In the genomic region with DNA sequence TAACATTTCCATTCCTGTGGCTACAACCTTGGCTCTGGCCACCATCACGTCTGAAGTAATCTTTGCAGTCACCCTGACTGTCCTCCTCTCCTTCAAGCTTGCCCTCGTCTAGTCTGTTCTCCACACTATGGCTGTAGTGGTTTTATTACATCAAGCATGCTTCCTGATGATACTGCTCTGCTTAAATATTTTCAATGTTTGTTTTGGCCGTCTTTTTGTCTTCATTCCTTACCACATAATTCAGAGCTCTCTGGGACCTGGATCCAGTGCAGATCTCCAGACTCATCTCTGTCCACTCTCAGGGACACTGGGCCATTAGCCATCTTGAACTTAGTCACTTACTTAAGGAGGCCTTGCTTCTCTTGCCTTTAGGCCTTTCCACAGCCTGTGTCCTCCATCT, we compare ENCODE assay signal across 26 cellular contexts. TPM values are rescaled to one million over a fixed set of nuclear protein-coding genes. Genes with fewer than 3 reads are reported as not detected.
A peak's percentile ranks its signal among the peaks of the same experiment; 100 is the strongest.
DNase-seq lines count a peak whose midpoint lies in the region; ATAC-seq, FAIRE-seq and TF ChIP-seq lines count a peak whose summit lies in the region.
"Had no signal": no experiment of that assay in that cellular context is flagged by ENCODE, and none has a peak within 500 bp of the region (broad histone marks: within the 10 kb centered on the region; RNA-seq: fewer than 3 reads in every experiment).

No MANE protein-coding gene starts in this region.

- CTCF ChIA-PET in activated naive CD4-positive, alpha-beta T cell treated with anti-CD3 and anti-CD28 coated beads, Interleukin-2, amount 10 ng/mL, durations not matched to agents 7 days and 5 days (lab: Charles Lee), result no interaction called here

- no peak for TF ChIP-seq CTCF in astrocyte (IDR thresholded peaks at IDR 0.05; ENCODE audit: insufficient read depth, low read depth, low read length)

- no peaks in the 10 kb centered on the region for H3K79me2 ChIP-seq in astrocyte (ENCODE audit: insufficient read depth, low read length)
- H3K79me2 ChIP-seq: parathyroid adenoma had no signal

- no peak overlapping the region for H3K9ac ChIP-seq in astrocyte (ENCODE audit: low read length)
- H3K9ac ChIP-seq: parathyroid adenoma had no signal

- H3K36me3 ChIP-seq in astrocyte (ENCODE audit: insufficient read depth, low read length), result no peaks in the 10 kb centered on the region
- H3K36me3 ChIP-seq: colonic mucosa, suprapubic skin, uterus had no signal

- H3K27me3 ChIP-seq in astrocyte (ENCODE audit: insufficient read depth, low read length), result no peaks in the 10 kb centered on the region
- H3K27me3 ChIP-seq: colonic mucosa, suprapubic skin, uterus had no signal

- ATAC-seq in HG03354 (IDR thresholded peaks at IDR 0.05; ENCODE audit: poor library complexity, severe bottlenecking, unreplicated experiment), result no peak
- ATAC-seq: natural killer cell treated with Interleukin-12 subunit alpha and Interleukin-12 subunit beta and Interleukin-15 and Interleukin-18, amount 100 ng/mL, for 72 hours; stimulated activated effector memory CD8-positive, alpha-beta T cell treated with anti-CD3 and anti-CD28 coated beads, Interleukin-12 subunit alpha, Interleukin-12 subunit beta, amount 100 ng/mL, for 72 hours had no signal

- DNase-seq in GM04503 (ENCODE audit: low read depth) (peak; percentile 52), astrocyte (ENCODE audit: low read depth) (peak; percentile 53), fibroblast of peridontal ligament (ENCODE audit: extremely low read depth) (peak; percentile 31), stromal cell of bone marrow (ENCODE audit: low read depth) (peak; percentile 54), ecto neural progenitor cell (ENCODE audit: low spot score) (no peak)
- no peak for DNase-seq in activated naive CD4-positive, alpha-beta T cell treated with anti-CD3 and anti-CD28 coated beads, Interleukin-2, amount 10 ng/mL, durations not matched to agents 7 days and 5 days
- DNase-seq: activated CD4-positive, alpha-beta T cell treated with anti-CD3 and anti-CD28 coated beads for 48 hours; colonic mucosa; DMS79 treated with DMSO at 0.1 percent for 48 hours; foreskin melanocyte; hippocampal formation; NCI-H526 treated with DMSO at 0.1 percent for 48 hours; stimulated activated CD4-positive, alpha-beta T cell treated with anti-CD3 and anti-CD28 coated beads, Interleukin-2, amount 100 ng/mL, for 24 hours; T-helper 2 cell; uterus had no signal

- H3K9me3 ChIP-seq in astrocyte (ENCODE audit: insufficient read depth, low read depth, low read length), result no peaks in the 10 kb centered on the region
- H3K9me3 ChIP-seq: colonic mucosa, suprapubic skin, uterus had no signal

- H3K9me3 Mint-ChIP-seq in astrocyte (ENCODE audit: unreplicated experiment), result peaks cover 4% of the 10 kb centered on the region
- H3K9me3 Mint-ChIP-seq in activated naive CD4-positive, alpha-beta T cell treated with anti-CD3 and anti-CD28 coated beads, Interleukin-2, amount 10 ng/mL, durations not matched to agents 7 days and 5 days, result no peaks in the 10 kb centered on the region
- H3K9me3 Mint-ChIP-seq: activated T-helper 1 cell treated with anti-CD3 and anti-CD28 coated beads, Interleukin-12 subunit alpha, Interleukin-12 subunit beta, Interleukin-2, Interleukin-4 antibody, amounts not matched to agents 30 ng/mL and 10 ng/mL and 1 ng/mL, durations not matched to agents 14 hours and 24 hours and 36 hours had no signal

- no peaks in the 10 kb centered on the region for H3K4me1 Mint-ChIP-seq in astrocyte (ENCODE audit: low read depth, unreplicated experiment)
- no peaks in the 10 kb centered on the region for H3K4me1 Mint-ChIP-seq in activated naive CD4-positive, alpha-beta T cell treated with anti-CD3 and anti-CD28 coated beads, Interleukin-2, amount 10 ng/mL, durations not matched to agents 7 days and 5 days
- H3K4me1 Mint-ChIP-seq: B cell; stimulated activated effector memory CD8-positive, alpha-beta T cell treated with anti-CD3 and anti-CD28 coated beads, Interleukin-12 subunit alpha, Interleukin-12 subunit beta, amount 100 ng/mL, for 72 hours had no signal

- FAIRE-seq in astrocyte (lab: Jason Lieb, UNC), result no peak
- FAIRE-seq: endometrium, H1 had no signal

- H3K4me1 ChIP-seq in astrocyte (ENCODE audit: insufficient read depth, low read length), result no peaks in the 10 kb centered on the region
- H3K4me1 ChIP-seq: colonic mucosa, parathyroid adenoma, suprapubic skin, uterus had no signal

- no peak overlapping the region for H3K4me3 ChIP-seq in astrocyte (ENCODE audit: insufficient read depth, low read depth, low read length)
- H3K4me3 ChIP-seq: colonic mucosa, suprapubic skin, uterus had no signal

- H4K20me1 ChIP-seq in astrocyte (ENCODE audit: insufficient read depth, low read length), result no peaks in the 10 kb centered on the region

- no peak overlapping the region for H3K27ac ChIP-seq in astrocyte (ENCODE audit: low read depth, low read length)
- H3K27ac ChIP-seq: colonic mucosa, parathyroid adenoma, suprapubic skin, uterus had no signal

- no peak overlapping the region for H2AFZ ChIP-seq in astrocyte (ENCODE audit: low read depth, low read length)
- H2AFZ ChIP-seq: parathyroid adenoma had no signal

- peaks cover 4% of the 10 kb centered on the region for H3K27me3 Mint-ChIP-seq in astrocyte (ENCODE audit: low read depth, unreplicated experiment)
- H3K27me3 Mint-ChIP-seq in activated naive CD4-positive, alpha-beta T cell treated with anti-CD3 and anti-CD28 coated beads, Interleukin-2, amount 10 ng/mL, durations not matched to agents 7 days and 5 days, result no peaks in the 10 kb centered on the region
- H3K27me3 Mint-ChIP-seq: activated naive CD8-positive, alpha-beta T cell; natural killer cell treated with Interleukin-12 subunit alpha and Interleukin-12 subunit beta and Interleukin-15 and Interleukin-18, amount 100 ng/mL, for 72 hours had no signal

- H3K36me3 Mint-ChIP-seq in astrocyte (ENCODE audit: low read depth, unreplicated experiment), result no peaks in the 10 kb centered on the region
- no peaks in the 10 kb centered on the region for H3K36me3 Mint-ChIP-seq in activated naive CD4-positive, alpha-beta T cell treated with anti-CD3 and anti-CD28 coated beads, Interleukin-2, amount 10 ng/mL, durations not matched to agents 7 days and 5 days
- H3K36me3 Mint-ChIP-seq: natural killer cell treated with Interleukin-12 subunit alpha and Interleukin-12 subunit beta and Interleukin-15 and Interleukin-18, amount 100 ng/mL, for 72 hours; stimulated activated effector memory CD8-positive, alpha-beta T cell treated with anti-CD3 and anti-CD28 coated beads, Interleukin-12 subunit alpha, Interleukin-12 subunit beta, amount 100 ng/mL, for 72 hours had no signal

- no peak overlapping the region for H3K27ac Mint-ChIP-seq in astrocyte (ENCODE audit: unreplicated experiment)
- no peak overlapping the region for H3K27ac Mint-ChIP-seq in activated naive CD4-positive, alpha-beta T cell treated with anti-CD3 and anti-CD28 coated beads, Interleukin-2, amount 10 ng/mL, durations not matched to agents 7 days and 5 days
- H3K27ac Mint-ChIP-seq: activated naive CD8-positive, alpha-beta T cell; activated T-helper 1 cell treated with anti-CD3 and anti-CD28 coated beads, Interleukin-12 subunit alpha, Interleukin-12 subunit beta, Interleukin-2, Interleukin-4 antibody, amounts not matched to agents 30 ng/mL and 10 ng/mL and 1 ng/mL, durations not matched to agents 14 hours and 24 hours and 36 hours; B cell; natural killer cell treated with Interleukin-12 subunit alpha and Interleukin-12 subunit beta and Interleukin-15 and Interleukin-18, amount 100 ng/mL, for 72 hours; stimulated activated effector memory CD8-positive, alpha-beta T cell treated with anti-CD3 and anti-CD28 coated beads, Interleukin-12 subunit alpha, Interleukin-12 subunit beta, amount 100 ng/mL, for 72 hours had no signal

- H3K4me3 Mint-ChIP-seq in astrocyte (ENCODE audit: unreplicated experiment), result no peak overlapping the region
- no peak overlapping the region for H3K4me3 Mint-ChIP-seq in activated naive CD4-positive, alpha-beta T cell treated with anti-CD3 and anti-CD28 coated beads, Interleukin-2, amount 10 ng/mL, durations not matched to agents 7 days and 5 days
- H3K4me3 Mint-ChIP-seq: activated naive CD8-positive, alpha-beta T cell; activated T-helper 1 cell treated with anti-CD3 and anti-CD28 coated beads, Interleukin-12 subunit alpha, Interleukin-12 subunit beta, Interleukin-2, Interleukin-4 antibody, amounts not matched to agents 30 ng/mL and 10 ng/mL and 1 ng/mL, durations not matched to agents 14 hours and 24 hours and 36 hours; B cell; natural killer cell treated with Interleukin-12 subunit alpha and Interleukin-12 subunit beta and Interleukin-15 and Interleukin-18, amount 100 ng/mL, for 72 hours; stimulated activated effector memory CD8-positive, alpha-beta T cell treated with anti-CD3 and anti-CD28 coated beads, Interleukin-12 subunit alpha, Interleukin-12 subunit beta, amount 100 ng/mL, for 72 hours had no signal

- no peak overlapping the region for H3K4me2 ChIP-seq in astrocyte (ENCODE audit: low read length)

RNA-seq across cellular contexts. Expression of a gene that starts 27.7 kb away (rescaled TPM):
- not detected in 2 replicates for total RNA-seq in astrocyte
- total RNA-seq: activated T-helper 1 cell treated with anti-CD3 and anti-CD28 coated beads, Interleukin-12 subunit alpha, Interleukin-12 subunit beta, Interleukin-2, Interleukin-4 antibody, amounts not matched to agents 30 ng/mL and 10 ng/mL and 1 ng/mL, durations not matched to agents 14 hours and 24 hours and 36 hours; B cell; liver; natural killer cell treated with Interleukin-12 subunit alpha and Interleukin-12 subunit beta and Interleukin-15 and Interleukin-18, amount 100 ng/mL, for 72 hours; suprapubic skin had no signal

Comparison
In these comparisons a context has a peak if more than half of its experiments do, and no peak if none do; other contexts are left out.
1. DNase-seq: peak in GM04503 (single experiment), astrocyte (single experiment), fibroblast of peridontal ligament (single experiment) and stromal cell of bone marrow (single experiment); none in ecto neural progenitor cell (single experiment) and activated naive CD4-positive, alpha-beta T cell treated with anti-CD3 and anti-CD28 coated beads, Interleukin-2, amount 10 ng/mL, durations not matched to agents 7 days and 5 days (single experiment).